In genomic region chr12:32290411-32290810, GRCh38 we compare ENCODE assay signal across 17 cellular contexts.
DNase-seq lines count a peak whose midpoint lies in the region; TF ChIP-seq lines count a peak whose summit lies in the region.
"Had no signal": no experiment of that assay in that cellular context is flagged by ENCODE, and none has a peak within 500 bp of the region (broad histone marks: within the 10 kb centered on the region; RNA-seq: fewer than 3 reads in every experiment).

No MANE protein-coding gene starts in this region.

- DNase-seq in Caki2 (ENCODE audit: low read depth) (peak; percentile 85), astrocyte of the spinal cord (ENCODE audit: low read depth, low spot score) (peak; percentile 24), kidney tubule cell (ENCODE audit: low spot score) (peak; percentile 51), CD14-positive monocyte (ENCODE audit: low spot score) (no peak), MV-4-11 (lab: John Stamatoyannopoulos, UW) (no peak), amniotic stem cell (lab: John Stamatoyannopoulos, UW) (no peak), pons (ENCODE audit: low spot score) (no peak)
- DNase-seq: activated CD4-positive, alpha-beta T cell treated with anti-CD3 and anti-CD28 coated beads, Interleukin-2, amount 10 ng/mL, durations not matched to agents 7 days and 5 days; CD4-positive, alpha-beta memory T cell; central memory CD4-positive, alpha-beta T cell; immature natural killer cell; naive B cell; NCI-H1105; NCI-H748 treated with DMSO at 0.1 percent for 48 hours had no signal

- TF ChIP-seq RAD21 in Ishikawa (IDR thresholded peaks at IDR 0.05; ENCODE audit: low read depth), result no peak

- no peak for TF ChIP-seq EP300 in Ishikawa (IDR thresholded peaks at IDR 0.05; ENCODE audit: borderline replicate concordance)

- TF ChIP-seq CTCF in astrocyte of the spinal cord (IDR thresholded peaks at IDR 0.05; ENCODE audit: low read depth, low read length) (no peak), CD14-positive monocyte (IDR thresholded peaks at IDR 0.05) (no peak)

- H3K27me3 Mint-ChIP-seq in CD14-positive monocyte (ENCODE audit: low read depth in 3 of 3), result peaks cover 0 to 3% (median 0%) of the 10 kb centered on the region in 3 donors
- H3K27me3 Mint-ChIP-seq: activated CD4-positive, alpha-beta T cell treated with anti-CD3 and anti-CD28 coated beads, Interleukin-2, amount 10 ng/mL, durations not matched to agents 7 days and 5 days; CD4-positive, alpha-beta memory T cell; naive B cell had no signal

- no peak overlapping the region for H3K4me3 ChIP-seq in astrocyte of the spinal cord (ENCODE audit: low read depth, low read length)
- H3K4me3 ChIP-seq: suprapubic skin had no signal

- H3K27ac Mint-ChIP-seq in CD14-positive monocyte, result no peak overlapping the region
- H3K27ac Mint-ChIP-seq: activated CD4-positive, alpha-beta T cell treated with anti-CD3 and anti-CD28 coated beads, Interleukin-2, amount 10 ng/mL, durations not matched to agents 7 days and 5 days; activated T-helper 1 cell treated with anti-CD3 and anti-CD28 coated beads, Interleukin-12 subunit alpha, Interleukin-12 subunit beta, Interleukin-2, Interleukin-4 antibody, amounts not matched to agents 30 ng/mL and 10 ng/mL and 1 ng/mL, durations not matched to agents 14 hours and 24 hours and 36 hours had no signal

- H3K36me3 Mint-ChIP-seq in CD14-positive monocyte, result no peaks in the 10 kb centered on the region

- H3K4me1 Mint-ChIP-seq in CD14-positive monocyte, result peaks cover 8% of the 10 kb centered on the region
- H3K4me1 Mint-ChIP-seq: activated CD4-positive, alpha-beta T cell treated with anti-CD3 and anti-CD28 coated beads, Interleukin-2, amount 10 ng/mL, durations not matched to agents 7 days and 5 days; CD4-positive, alpha-beta memory T cell; immature natural killer cell had no signal

- peaks cover 0 to 7% (median 3%) of the 10 kb centered on the region in 7 donors for H3K9me3 Mint-ChIP-seq in CD14-positive monocyte
- H3K9me3 Mint-ChIP-seq: activated CD4-positive, alpha-beta T cell treated with anti-CD3 and anti-CD28 coated beads, Interleukin-2, amount 10 ng/mL, durations not matched to agents 7 days and 5 days; activated T-helper 1 cell treated with anti-CD3 and anti-CD28 coated beads, Interleukin-12 subunit alpha, Interleukin-12 subunit beta, Interleukin-2, Interleukin-4 antibody, amounts not matched to agents 30 ng/mL and 10 ng/mL and 1 ng/mL, durations not matched to agents 14 hours and 24 hours and 36 hours; immature natural killer cell; naive B cell had no signal

- in situ Hi-C loops in Caki2 (cut with HindIII; ENCODE audit: low pct_unique_long_range_greater_than_20kb, low sequenced_read_pairs), result no loop called here
- in situ Hi-C loops in astrocyte of the spinal cord (cut with HindIII; ENCODE audit: low sequenced_read_pairs), result no loop called here

- intact Hi-C loops in CD14-positive monocyte (cut with micrococcal nuclease), result no loop called here

- H3K4me3 Mint-ChIP-seq in CD14-positive monocyte, result no peak overlapping the region
- H3K4me3 Mint-ChIP-seq: activated CD4-positive, alpha-beta T cell treated with anti-CD3 and anti-CD28 coated beads, Interleukin-2, amount 10 ng/mL, durations not matched to agents 7 days and 5 days; activated T-helper 1 cell treated with anti-CD3 and anti-CD28 coated beads, Interleukin-12 subunit alpha, Interleukin-12 subunit beta, Interleukin-2, Interleukin-4 antibody, amounts not matched to agents 30 ng/mL and 10 ng/mL and 1 ng/mL, durations not matched to agents 14 hours and 24 hours and 36 hours; CD4-positive, alpha-beta memory T cell; immature natural killer cell; naive B cell had no signal

TF ChIP-seq in Ishikawa, 13 proteins besides CTCF, POLR2A, EP300 and RAD21:
- TF ChIP-seq TEAD4 (IDR thresholded peaks at IDR 0.05) (no peak), USF1 (IDR thresholded peaks at IDR 0.05) (no peak), TCF12 (IDR thresholded peaks at IDR 0.05; ENCODE audit: low read depth) (no peak), YY1 (IDR thresholded peaks at IDR 0.05; ENCODE audit: low read depth) (no peak), FOXM1 (IDR thresholded peaks at IDR 0.05; ENCODE audit: borderline replicate concordance, low read depth) (no peak), REST (IDR thresholded peaks at IDR 0.05; ENCODE audit: low read depth) (no peak), TAF1 (IDR thresholded peaks at IDR 0.05; ENCODE audit: low read depth) (no peak), NFIC (IDR thresholded peaks at IDR 0.05) (no peak), MAX (IDR thresholded peaks at IDR 0.05) (peak; percentile 62)

Comparison
In these comparisons a context has a peak if more than half of its experiments do, and no peak if none do; other contexts are left out.
1. DNase-seq: peak in Caki2 (single experiment), astrocyte of the spinal cord (single experiment) and kidney tubule cell (single experiment); none in CD14-positive monocyte (single experiment), MV-4-11 (single experiment), amniotic stem cell (single experiment) and pons (single experiment).